In genomic region chr14:58488550-58488949, GRCh38 we compare ENCODE assay signal across 1 cellular context.
TF ChIP-seq lines count a peak whose summit lies in the region.

No MANE protein-coding gene starts in this region.

TF ChIP-seq in SK-N-SH, 30 proteins besides CTCF, POLR2A, EP300 and RAD21 (continued from another document):
- no peak for TF ChIP-seq REST (IDR thresholded peaks at IDR 0.05; ENCODE audit: low read depth, low read length)
- TF ChIP-seq GATA2 (CRISPR knock-in tag; IDR thresholded peaks at IDR 0.05) = no peak
- 0 out of 2 replicates have a peak, but pooled peaks have one; percentile 27 for TF ChIP-seq PBX3 (IDR thresholded peaks at IDR 0.05)
- TF ChIP-seq MEF2A (IDR thresholded peaks at IDR 0.05; ENCODE audit: borderline replicate concordance, low read depth) = no peak
- peak; percentile 63; the same call in 1 of the 2 replicates for TF ChIP-seq FOSL2 (IDR thresholded peaks at IDR 0.05; ENCODE audit: borderline replicate concordance, low read depth)
